In genomic region chr7:76281006-76281705, GRCh38 we compare ENCODE assay signal across 1 cellular context.
A peak's percentile ranks its signal among the peaks of the same experiment; 100 is the strongest.
TF ChIP-seq lines count a peak whose summit lies in the region.

No MANE protein-coding gene starts in this region.

TF ChIP-seq in K562, 482 proteins besides CTCF, POLR2A, EP300 and RAD21 (continued from another document):
- TF ChIP-seq RERE (CRISPR knock-in tag; IDR thresholded peaks at IDR 0.05; ENCODE audit: borderline replicate concordance) (no peak), SUPT5H (IDR thresholded peaks at IDR 0.05) (no peak), ZBTB1 (CRISPR knock-in tag; IDR thresholded peaks at IDR 0.05; ENCODE audit: borderline replicate concordance, low read depth) (no peak), MYBL2 (IDR thresholded peaks at IDR 0.05; ENCODE audit: low read depth) (peak; percentile 36; the same call in 1 of the 2 replicates), MYBL2 (CRISPR knock-in tag; IDR thresholded peaks at IDR 0.05; ENCODE audit: borderline replicate concordance) (no peak), MTA2 (IDR thresholded peaks at IDR 0.05; ENCODE audit: low read depth) (peak; percentile 45), KDM2B (CRISPR knock-in tag; IDR thresholded peaks at IDR 0.05) (peak; percentile 57; the same call in 1 of the 2 replicates), ZNF3 (CRISPR knock-in tag; IDR thresholded peaks at IDR 0.05) (no peak), ZFX (CRISPR knock-in tag; IDR thresholded peaks at IDR 0.05) (no peak; the same call in 1 of the 2 replicates), KLF6 (CRISPR knock-in tag; IDR thresholded peaks at IDR 0.05; ENCODE audit: borderline replicate concordance) (no peak)
